ENCODE assay signal across 18 cellular contexts in genomic region chr10:4102802-4103344, GRCh38.
"Had no signal": no experiment of that assay in that cellular context is flagged by ENCODE, and none has a peak within 500 bp of the region (broad histone marks: within the 10 kb centered on the region; RNA-seq: fewer than 3 reads in every experiment).

No MANE protein-coding gene starts in this region.

- H3K4me3 ChIP-seq: coronary artery, mucosa of descending colon, right atrium auricular region, spleen, tibial nerve had no signal

- H3K4me3 Mint-ChIP-seq: activated CD8-positive, alpha-beta T cell treated with anti-CD3 and anti-CD28 coated beads, Interleukin-2, amount 10 ng/mL, durations not matched to agents 7 days and 5 days; activated naive CD4-positive, alpha-beta T cell treated with anti-CD3 and anti-CD28 coated beads, Interleukin-2, amount 10 ng/mL, durations not matched to agents 7 days and 5 days; activated T-helper 17 cell treated with anti-CD3 and anti-CD28 coated beads, Interleukin-2, amount 50 U/mL, for 72 hours; immature natural killer cell; naive thymus-derived CD8-positive, alpha-beta T cell; stimulated activated naive B cell treated with anti-CD40 and anti-IgM and Interleukin-4, amounts not matched to agents 10 μg/mL and 1 μg/mL and 100 μg/mL, for 72 hours had no signal

- H3K4me1 ChIP-seq: right atrium auricular region, tibial nerve had no signal

- H3K36me3 Mint-ChIP-seq: immature natural killer cell; naive thymus-derived CD8-positive, alpha-beta T cell; stimulated activated naive B cell treated with anti-CD40 and anti-IgM and Interleukin-4, amounts not matched to agents 10 μg/mL and 1 μg/mL and 100 μg/mL, for 72 hours had no signal

- DNase-seq: activated CD4-positive, alpha-beta T cell treated with anti-CD3 and anti-CD28 coated beads for 48 hours; activated CD8-positive, alpha-beta T cell treated with anti-CD3 and anti-CD28 coated beads, Interleukin-2, amount 10 ng/mL, durations not matched to agents 7 days and 5 days; activated naive CD4-positive, alpha-beta T cell treated with anti-CD3 and anti-CD28 coated beads, Interleukin-2, amount 10 ng/mL, durations not matched to agents 7 days and 5 days; central memory CD4-positive, alpha-beta T cell; effector memory CD4-positive, alpha-beta T cell; immature natural killer cell; mucosa of descending colon; naive thymus-derived CD8-positive, alpha-beta T cell; spleen; stimulated activated CD4-positive, alpha-beta T cell treated with anti-CD3 and anti-CD28 coated beads, Interleukin-1b, Interleukin-23, amount 100 ng/mL, for 48 hours; stimulated activated naive B cell treated with anti-CD40 and anti-IgM and Interleukin-4, amounts not matched to agents 10 μg/mL and 1 μg/mL and 100 μg/mL, for 72 hours; T-helper 9 cell had no signal

- H3K27ac ChIP-seq: coronary artery, right atrium auricular region, spleen, tibial nerve, VCaP had no signal

- H3K27ac Mint-ChIP-seq: activated CD8-positive, alpha-beta T cell treated with anti-CD3 and anti-CD28 coated beads, Interleukin-2, amount 10 ng/mL, durations not matched to agents 7 days and 5 days; activated naive CD4-positive, alpha-beta T cell treated with anti-CD3 and anti-CD28 coated beads, Interleukin-2, amount 10 ng/mL, durations not matched to agents 7 days and 5 days; stimulated activated naive B cell treated with anti-CD40 and anti-IgM and Interleukin-4, amounts not matched to agents 10 μg/mL and 1 μg/mL and 100 μg/mL, for 72 hours had no signal

- H3K9me3 Mint-ChIP-seq: activated T-helper 17 cell treated with anti-CD3 and anti-CD28 coated beads, Interleukin-2, amount 50 U/mL, for 72 hours; immature natural killer cell; naive thymus-derived CD8-positive, alpha-beta T cell; stimulated activated naive B cell treated with anti-CD40 and anti-IgM and Interleukin-4, amounts not matched to agents 10 μg/mL and 1 μg/mL and 100 μg/mL, for 72 hours had no signal

- H3K9me3 ChIP-seq: mucosa of descending colon, right atrium auricular region, spleen, tibial nerve had no signal

- H3K27me3 Mint-ChIP-seq: activated T-helper 17 cell treated with anti-CD3 and anti-CD28 coated beads, Interleukin-2, amount 50 U/mL, for 72 hours; stimulated activated naive B cell treated with anti-CD40 and anti-IgM and Interleukin-4, amounts not matched to agents 10 μg/mL and 1 μg/mL and 100 μg/mL, for 72 hours had no signal

- ATAC-seq: activated CD8-positive, alpha-beta T cell treated with anti-CD3 and anti-CD28 coated beads, Interleukin-2, amount 10 ng/mL, durations not matched to agents 7 days and 5 days; activated T-helper 17 cell treated with anti-CD3 and anti-CD28 coated beads, Interleukin-2, amount 50 U/mL, for 72 hours; esophagus mucosa; mucosa of descending colon; naive thymus-derived CD8-positive, alpha-beta T cell; stimulated activated naive B cell treated with anti-CD40 and anti-IgM and Interleukin-4, amounts not matched to agents 10 μg/mL and 1 μg/mL and 100 μg/mL, for 72 hours had no signal

- H3K36me3 ChIP-seq: right atrium auricular region, spleen, tibial nerve had no signal

- H3K27me3 ChIP-seq: right atrium auricular region, spleen, tibial nerve had no signal
